ENCODE assay signal across 8 cellular contexts in genomic region chr14:68682166-68683103, GRCh38.
DNase-seq lines count a peak whose midpoint lies in the region; ATAC-seq, FAIRE-seq and TF ChIP-seq lines count a peak whose summit lies in the region.

No MANE protein-coding gene starts in this region.

- H3K27me3 ChIP-seq in GM23338 (ENCODE audit: insufficient read depth) (no peaks in the 10 kb centered on the region), SJSA1 (replicated peaks) (no peaks in the 10 kb centered on the region), GM12878 (replicated peaks in 1 of 2; ENCODE audit: control insufficient read depth in 2 of 2, insufficient read depth in 2 of 2, low read length in 1 of 2) (no peaks in the 10 kb centered on the region), kidney epithelial cell (ENCODE audit: control insufficient read depth, insufficient read depth, low read length) (no peaks in the 10 kb centered on the region)

- POLR2A ChIA-PET in GM12878 (lab: Charles Lee): interaction anchor here (0.6 to 1.4 kb wide), 14 partner anchors 10 to 596 kb away, joined by 3 to 7 read pairs (median 4); partner anchors contain the start of gene ZFP36L1

- no peak for TF ChIP-seq EP300 in GM12878 (IDR thresholded peaks at IDR 0.05; ENCODE audit: borderline replicate concordance in 1 of 2, control insufficient read depth in 1 of 2, low read depth in 2 of 2, low read length in 2 of 2)

- H3K4me3 ChIP-seq in GM23338 (no peak overlapping the region), SJSA1 (no peak overlapping the region), GM12878 (no peak overlapping the region), kidney epithelial cell (ENCODE audit: low read depth, low read length) (no peak overlapping the region)

- no peak overlapping the region; the same call in 1 of the 2 replicates for H3K27ac Mint-ChIP-seq in GM23338
- peak overlapping the region; percentile 97 for H3K27ac Mint-ChIP-seq in stimulated activated naive B cell treated with anti-CD40 and anti-IgM and Interleukin-4, amounts not matched to agents 10 μg/mL and 1 μg/mL and 100 μg/mL, for 72 hours

- CTCF ChIA-PET in GM12878 (lab: Yijun Ruan, JAX): interaction anchor here (0.7 to 1.3 kb wide), 7 partner anchors 12 to 285 kb away, joined by 3 to 4 read pairs (median 4); no protein-coding TSS in a partner anchor

- no peak for FAIRE-seq in GM12878 (lab: Jason Lieb, UNC)

- no peak overlapping the region for H3K4me3 Mint-ChIP-seq in GM23338
- peak overlapping the region; percentile 71 to 75 for H3K4me3 Mint-ChIP-seq in stimulated activated naive B cell treated with anti-CD40 and anti-IgM and Interleukin-4, amounts not matched to agents 10 μg/mL and 1 μg/mL and 100 μg/mL, for 72 hours

- SMC1A ChIA-PET in GM12878 (lab: Charles Lee; ENCODE audit: uncharacterized antibody, unreplicated experiment): interaction anchor here (0.7 to 5.1 kb wide), 24 partner anchors 9 to 435 kb away, joined by 3 to 34 read pairs (median 4); no protein-coding TSS in a partner anchor

- no peaks in the 10 kb centered on the region for H3F3A ChIP-seq in GM23338 (replicated peaks; ENCODE audit: low read depth)

- intact Hi-C loops in GM12878 (cut with micrococcal nuclease; ENCODE audit: unreplicated experiment): loop anchor here (10.0 kb wide), 2 partner anchors 168 to 398 kb away; no protein-coding TSS in a partner anchor

- DNase-seq in GM23338 (ENCODE audit: low spot score): no peak
- peak; percentile 86 to 93 for DNase-seq in SJSA1 (ENCODE audit: low read depth in 1 of 2, low spot score in 2 of 2)
- DNase-seq in GM12878 (ENCODE audit: low read depth, low spot score): peak; percentile 48
- peak; percentile 62 for DNase-seq in kidney epithelial cell (ENCODE audit: low read depth)
- DNase-seq in stimulated activated naive B cell treated with anti-CD40 and anti-IgM and Interleukin-4, amounts not matched to agents 10 μg/mL and 1 μg/mL and 100 μg/mL, for 72 hours: peak; percentile 46

- peaks cover 4% of the 10 kb centered on the region for H3K27me3 Mint-ChIP-seq in GM23338 (ENCODE audit: insufficient read depth, low read depth, poor library complexity)
- H3K27me3 Mint-ChIP-seq in stimulated activated naive B cell treated with anti-CD40 and anti-IgM and Interleukin-4, amounts not matched to agents 10 μg/mL and 1 μg/mL and 100 μg/mL, for 72 hours: no peaks in the 10 kb centered on the region

- no peak for TF ChIP-seq RAD21 in GM12878 (IDR thresholded peaks at IDR 0.05; ENCODE audit: insufficient read depth, low read depth, low read length)

- H3K36me3 ChIP-seq in GM23338 (ENCODE audit: insufficient read depth) (no peaks in the 10 kb centered on the region), SJSA1 (no peaks in the 10 kb centered on the region), GM12878 (ENCODE audit: control insufficient read depth in 2 of 2, insufficient read depth in 2 of 2, low read length in 1 of 2) (no peaks in the 10 kb centered on the region), kidney epithelial cell (ENCODE audit: control insufficient read depth, insufficient read depth, low read length) (no peaks in the 10 kb centered on the region)

- H3K9me3 ChIP-seq in SJSA1 (replicated peaks) (no peaks in the 10 kb centered on the region), GM12878 (replicated peaks; ENCODE audit: control insufficient read depth, insufficient read depth, low read length) (no peaks in the 10 kb centered on the region)

- no TSS peak for BruUV-seq in GM12878 (replicated peaks; lab: Mats Ljungman, UMichigan)

- no peak overlapping the region for H3K27ac ChIP-seq in GM23338 (ENCODE audit: low read depth)
- peak overlapping the region; percentile 94 for H3K27ac ChIP-seq in SJSA1
- H3K27ac ChIP-seq in GM12878 (ENCODE audit: control insufficient read depth, insufficient read depth): peak overlapping the region; percentile 49; the same call in 1 of the 2 replicates

- H3K9ac ChIP-seq in GM12878 (ENCODE audit: control insufficient read depth, insufficient read depth, low read length): no peak overlapping the region; the same call in 1 of the 2 replicates

- TF ChIP-seq CTCF in GM23338 (conservative IDR thresholded peaks at IDR 0.05; ENCODE audit: low read depth in 2 of 2) (no peak), GM12878 (IDR thresholded peaks at IDR 0.05 in 2 of 3, conservative IDR thresholded peaks at IDR 0.05 in 1 of 3; ENCODE audit: control insufficient read depth in 2 of 3, extremely low read depth in 1 of 3, insufficient read depth in 1 of 3, low read depth in 3 of 3, low read length in 3 of 3) (no peak), kidney epithelial cell (IDR thresholded peaks at IDR 0.05; ENCODE audit: insufficient read depth, low read length, poor library complexity, severe bottlenecking) (no peak)

- H4K20me1 ChIP-seq in GM23338 (replicated peaks; ENCODE audit: insufficient read depth) (no peaks in the 10 kb centered on the region), GM12878 (ENCODE audit: control insufficient read depth, insufficient read depth) (no peaks in the 10 kb centered on the region)

- peaks cover 25% of the 10 kb centered on the region for H3K4me1 Mint-ChIP-seq in GM23338
- H3K4me1 Mint-ChIP-seq in stimulated activated naive B cell treated with anti-CD40 and anti-IgM and Interleukin-4, amounts not matched to agents 10 μg/mL and 1 μg/mL and 100 μg/mL, for 72 hours: peaks cover 68 to 95% of the 10 kb centered on the region in 2 donors

- H3K9me2 ChIP-seq in GM23338 (ENCODE audit: insufficient read depth): peaks cover 5% of the 10 kb centered on the region; the same call in 1 of the 2 replicates

- H3K4me2 ChIP-seq in GM23338 (peak overlapping the region; percentile 62; the same call in 1 of the 2 replicates), GM12878 (ENCODE audit: control insufficient read depth, insufficient read depth) (peak overlapping the region; percentile 54; the same call in 1 of the 2 replicates)

- no peak for TF ChIP-seq POLR2A in GM12878 (IDR thresholded peaks at IDR 0.05; ENCODE audit: low read depth, low read length)

- H3K9me3 Mint-ChIP-seq in GM23338: peaks cover 5% of the 10 kb centered on the region; the same call in 2 of the 3 replicates
- H3K9me3 Mint-ChIP-seq in stimulated activated naive B cell treated with anti-CD40 and anti-IgM and Interleukin-4, amounts not matched to agents 10 μg/mL and 1 μg/mL and 100 μg/mL, for 72 hours: no peaks in the 10 kb centered on the region

- peaks cover 6% of the 10 kb centered on the region; the same call in 2 of the 3 replicates for H3K36me3 Mint-ChIP-seq in GM23338 (ENCODE audit: low read depth)
- H3K36me3 Mint-ChIP-seq in stimulated activated naive B cell treated with anti-CD40 and anti-IgM and Interleukin-4, amounts not matched to agents 10 μg/mL and 1 μg/mL and 100 μg/mL, for 72 hours: peaks cover 5 to 15% of the 10 kb centered on the region in 2 donors

- in situ Hi-C loops in GM12878 (cut with MboI): loop anchor here (10.0 kb wide), 1 partner anchor 428 kb away; no protein-coding TSS in a partner anchor

- RAD21 ChIA-PET in GM12878 (lab: Charles Lee; ENCODE audit: unreplicated experiment): interaction anchor here (0.7 to 3.5 kb wide), 19 partner anchors 13 to 665 kb away, joined by 3 to 23 read pairs (median 4); no protein-coding TSS in a partner anchor

- no peaks in the 10 kb centered on the region for H3K79me2 ChIP-seq in GM23338 (replicated peaks; ENCODE audit: insufficient read depth)
- H3K79me2 ChIP-seq in GM12878 (ENCODE audit: control insufficient read depth, insufficient read depth, low read length): no peaks in the 10 kb centered on the region

- H3K4me1 ChIP-seq in GM23338 (ENCODE audit: insufficient read depth): peaks cover 23% of the 10 kb centered on the region
- H3K4me1 ChIP-seq in SJSA1 (replicated peaks): peaks cover 48% of the 10 kb centered on the region
- peaks cover 38% of the 10 kb centered on the region for H3K4me1 ChIP-seq in GM12878 (ENCODE audit: control insufficient read depth, insufficient read depth, low read length)

- WGBS in GM12878 (ENCODE audit: insufficient coverage, insufficient replicate concordance, low lambda C conversion rate, missing lambda C conversion rate): 42% methylated on average over 13 of the region's 15 CpGs

- ATAC-seq in GM23338 (no peak), GM12878 (peak; percentile 12; the same call in 1 of the 3 replicates), HG02763 (IDR thresholded peaks at IDR 0.05; ENCODE audit: unreplicated experiment) (no peak), GM19351 (IDR thresholded peaks at IDR 0.05; ENCODE audit: unreplicated experiment) (no peak), HG02623 (IDR thresholded peaks at IDR 0.05; ENCODE audit: unreplicated experiment) (no peak)
- peak; percentile 44 to 48 for ATAC-seq in stimulated activated naive B cell treated with anti-CD40 and anti-IgM and Interleukin-4, amounts not matched to agents 10 μg/mL and 1 μg/mL and 100 μg/mL, for 72 hours (replicated peaks)

- peak overlapping the region; percentile 66 for H2AFZ ChIP-seq in GM23338
- H2AFZ ChIP-seq in GM12878 (ENCODE audit: control insufficient read depth, low read depth, low read length): peak overlapping the region; percentile 35; the same call in 1 of the 2 replicates

TF ChIP-seq in GM23338, 12 proteins besides CTCF, POLR2A, EP300 and RAD21 (continues in another document):
- TF ChIP-seq NANOG (IDR thresholded peaks at IDR 0.05; ENCODE audit: borderline replicate concordance) (no peak), CREB1 (CRISPR knock-in tag; IDR thresholded peaks at IDR 0.05; ENCODE audit: low read depth) (no peak)

Comparison
In these comparisons a context has a peak if more than half of its experiments do, and no peak if none do; other contexts are left out.
1. ATAC-seq: peak in GM12878 (single experiment) and stimulated activated naive B cell treated with anti-CD40 and anti-IgM and Interleukin-4, amounts not matched to agents 10 μg/mL and 1 μg/mL and 100 μg/mL, for 72 hours (2 of 2); none in GM23338 (single experiment), HG02763 (single experiment), GM19351 (single experiment) and HG02623 (single experiment).